ENCODE assay signal across 1 cellular context in genomic region chr13:77040835-77041234, GRCh38.
TF ChIP-seq lines count a peak whose summit lies in the region.

No MANE protein-coding gene starts in this region.

TF ChIP-seq in HepG2, 621 proteins besides CTCF, POLR2A, EP300 and RAD21:
- TF ChIP-seq CEBPB (IDR thresholded peaks at IDR 0.05; ENCODE audit: borderline replicate concordance, low read depth, low read length) (peak; percentile 56; the same call in 1 of the 2 replicates), KDM2A (CRISPR knock-in tag; IDR thresholded peaks at IDR 0.05; ENCODE audit: borderline replicate concordance, low read depth) (no peak), ZBTB2 (CRISPR knock-in tag; IDR thresholded peaks at IDR 0.05; ENCODE audit: low read depth) (no peak)
TF ChIP-seq in HepG2: peak in this region for 1.
